In genomic region chr10:22252801-22253577, GRCh38 we compare ENCODE assay signal across 8 cellular contexts. TPM values are rescaled to one million over a fixed set of nuclear protein-coding genes. Genes with fewer than 3 reads are reported as not detected.
DNase-seq lines count a peak whose midpoint lies in the region; ATAC-seq and TF ChIP-seq lines count a peak whose summit lies in the region.

No MANE protein-coding gene starts in this region.

- peak; percentile 43 to 57 (median 47) for DNase-seq in right lobe of liver
- peak; percentile 49 for DNase-seq in stimulated activated CD4-positive, alpha-beta T cell treated with anti-CD3 and anti-CD28 coated beads, Interleukin-4, amount 100 ng/mL, for 1 hour
- DNase-seq in NCI-H1048 (lab: John Stamatoyannopoulos, UW) = no peak

- H3K36me3 ChIP-seq in right lobe of liver = no peaks in the 10 kb centered on the region

- H3K9me3 ChIP-seq in right lobe of liver = no peaks in the 10 kb centered on the region

- H3K4me1 ChIP-seq in right lobe of liver = peaks cover 0 to 4% (median 0%) of the 10 kb centered on the region in 4 donors

- peak overlapping the region; percentile 59 to 71 (median 68) for H3K4me3 ChIP-seq in right lobe of liver

- intact Hi-C loops in right lobe of liver (cut with DNase I) = no loop called here

- no peak for TF ChIP-seq CTCF in right lobe of liver (IDR thresholded peaks at IDR 0.05)

- ATAC-seq in GM18511 (IDR thresholded peaks at IDR 0.05; ENCODE audit: unreplicated experiment) (peak; percentile 22), HG02970 (IDR thresholded peaks at IDR 0.05; ENCODE audit: low FRiP score, unreplicated experiment) (peak; percentile 26), right lobe of liver (peak; percentile 52 to 59 (median 56)), HG03108 (IDR thresholded peaks at IDR 0.05; ENCODE audit: unreplicated experiment) (no peak)
- ATAC-seq in activated CD4-positive, CD25-positive, alpha-beta regulatory T cell treated with anti-CD3 and anti-CD28 coated beads, Interleukin-2, amount 50 U/mL, for 24 hours = peak; percentile 23 to 24

- 9% methylated on average over 9 of the region's 80 CpGs for WGBS in right lobe of liver (ENCODE audit: insufficient coverage, low coverage, low lambda C conversion rate, missing lambda C conversion rate)

- TF ChIP-seq POLR2A in right lobe of liver (IDR thresholded peaks at IDR 0.05) = no peak

- H3K27ac ChIP-seq in cingulate gyrus (ENCODE audit: low read depth, low read length) (peak overlapping the region; percentile 97), right lobe of liver (peak overlapping the region; percentile 82 to 93 (median 86))

- H3K27me3 ChIP-seq in right lobe of liver = peaks cover 0 to 10% of the 10 kb centered on the region in 2 donors

RNA-seq across cellular contexts. Expression of gene EBLN1, which starts 35.2 kb away (rescaled TPM):
- not detected for total RNA-seq in right lobe of liver
